Comparison of ENCODE assay signal across 11 cellular contexts in the genomic region with DNA sequence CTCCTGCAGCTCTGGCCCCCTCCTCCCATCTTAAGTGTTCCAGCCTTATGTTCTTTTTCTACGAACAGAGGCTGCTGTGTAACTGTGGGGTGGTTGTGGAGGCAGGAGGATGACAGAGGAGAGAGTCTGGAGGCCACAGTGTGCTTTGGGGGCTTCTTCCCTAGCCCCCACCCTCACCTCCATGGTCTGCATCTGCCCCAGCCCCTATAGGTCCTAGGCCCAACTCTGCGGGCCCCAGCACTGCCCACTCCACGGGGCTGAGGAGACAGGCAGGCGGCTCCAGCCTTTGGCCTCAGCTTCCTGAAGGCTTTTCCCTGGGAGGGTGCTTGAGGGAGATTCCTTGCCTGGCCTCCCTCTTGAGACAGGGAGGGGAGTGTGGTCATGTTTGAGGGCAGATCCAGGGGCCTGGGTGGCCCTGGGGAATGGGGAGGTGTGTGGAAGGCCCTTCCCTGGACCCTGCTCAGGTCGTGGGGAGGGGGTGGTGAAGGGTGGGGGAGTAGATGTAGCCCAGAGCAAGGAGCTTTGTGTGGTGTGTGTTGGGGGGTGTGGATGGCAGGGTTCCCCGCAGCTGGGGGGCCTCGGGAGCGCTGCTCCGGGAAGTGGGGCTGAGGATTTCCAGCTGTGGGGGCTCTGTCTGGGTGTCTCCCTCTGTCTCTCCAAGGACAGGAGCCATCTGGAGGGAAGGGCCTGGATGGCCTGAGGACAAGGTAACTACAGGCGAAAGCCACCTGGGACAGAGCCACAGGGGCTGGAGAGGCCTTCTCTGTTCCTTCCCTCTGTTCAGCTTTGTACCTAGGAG. TPM values are rescaled to one million over a fixed set of nuclear protein-coding genes. Genes with fewer than 3 reads are reported as not detected.
DNase-seq lines count a peak whose midpoint lies in the region; ATAC-seq, FAIRE-seq and TF ChIP-seq lines count a peak whose summit lies in the region.
"Had no signal": no experiment of that assay in that cellular context is flagged by ENCODE, and none has a peak within 500 bp of the region (broad histone marks: within the 10 kb centered on the region; RNA-seq: fewer than 3 reads in every experiment).

No MANE protein-coding gene starts in this region.

- H3K27me3 Mint-ChIP-seq in IgD-negative memory B cell = no peaks in the 10 kb centered on the region
- H3K27me3 Mint-ChIP-seq: stimulated activated naive CD8-positive, alpha-beta T cell treated with anti-CD3 and anti-CD28 coated beads, Interleukin-15, Interleukin-2, amounts not matched to agents 100 ng/mL and 50 ng/mL, for 24 hours had no signal

- H3K4me3 ChIP-seq in GM12878 (no peak overlapping the region), mucosa of stomach (ENCODE audit: low read length) (no peak overlapping the region), tibial nerve (peak overlapping the region in 3 of 4 donors; percentile 21 to 37 (median 24))
- H3K4me3 ChIP-seq: SJCRH30 had no signal

- no peak for TF ChIP-seq EP300 in GM12878 (IDR thresholded peaks at IDR 0.05; ENCODE audit: borderline replicate concordance in 1 of 2, control insufficient read depth in 1 of 2, low read depth in 2 of 2, low read length in 2 of 2)
- TF ChIP-seq EP300 in tibial nerve (IDR thresholded peaks at IDR 0.05) = no peak

- TF ChIP-seq RAD21 in GM12878 (IDR thresholded peaks at IDR 0.05; ENCODE audit: insufficient read depth, low read depth, low read length) = no peak

- H3K4me1 ChIP-seq in GM12878 (ENCODE audit: control insufficient read depth, insufficient read depth, low read length) = peaks cover 14% of the 10 kb centered on the region
- H3K4me1 ChIP-seq in mucosa of stomach (ENCODE audit: control insufficient read depth, insufficient read depth, low read length) = peaks cover 19% of the 10 kb centered on the region
- peaks cover 0 to 47% (median 32%) of the 10 kb centered on the region in 4 donors for H3K4me1 ChIP-seq in tibial nerve

- H3K36me3 ChIP-seq in GM12878 (ENCODE audit: control insufficient read depth in 2 of 2, insufficient read depth in 2 of 2, low read length in 1 of 2) = peaks cover 15 to 16% of the 10 kb centered on the region in 2 experiments
- H3K36me3 ChIP-seq in mucosa of stomach (ENCODE audit: control insufficient read depth, insufficient read depth, low read length) = peaks cover 6% of the 10 kb centered on the region
- peaks cover 0 to 48% (median 6%) of the 10 kb centered on the region in 3 donors for H3K36me3 ChIP-seq in tibial nerve

- peak overlapping the region in 2 of 4 donors; percentile 79 to 85 for H3K4me3 Mint-ChIP-seq in IgD-negative memory B cell
- H3K4me3 Mint-ChIP-seq: stimulated activated naive CD8-positive, alpha-beta T cell treated with anti-CD3 and anti-CD28 coated beads, Interleukin-15, Interleukin-2, amounts not matched to agents 100 ng/mL and 50 ng/mL, for 24 hours had no signal

- H3K36me3 Mint-ChIP-seq in IgD-negative memory B cell = peaks cover 6% of the 10 kb centered on the region
- H3K36me3 Mint-ChIP-seq in activated naive CD4-positive, alpha-beta T cell treated with anti-CD3 and anti-CD28 coated beads, Interleukin-2, amount 50 U/mL, for 72 hours = no peaks in the 10 kb centered on the region

- in situ Hi-C loops in GM12878 (cut with MboI) (loop anchor here (5.0 kb wide), 1 partner anchor 53 kb away; no protein-coding TSS in a partner anchor), GM13976 (cut with MboI; ENCODE audit: low sequenced_read_pairs, unreplicated experiment) (no loop called here)

- 91% methylated on average over 7 of the region's 10 CpGs for WGBS in GM12878 (ENCODE audit: insufficient coverage, insufficient replicate concordance, low lambda C conversion rate, missing lambda C conversion rate)
- WGBS in tibial nerve, 2 donors = 53 to 68% methylated on average over 10 of the region's 10 CpGs

- no peak overlapping the region for H3K27ac ChIP-seq in GM12878 (ENCODE audit: control insufficient read depth, insufficient read depth)
- peak overlapping the region; percentile 80 to 93 (median 86) for H3K27ac ChIP-seq in tibial nerve

- no peaks in the 10 kb centered on the region for H3K9me3 Mint-ChIP-seq in IgD-negative memory B cell
- H3K9me3 Mint-ChIP-seq in activated naive CD4-positive, alpha-beta T cell treated with anti-CD3 and anti-CD28 coated beads, Interleukin-2, amount 50 U/mL, for 72 hours = no peaks in the 10 kb centered on the region
- H3K9me3 Mint-ChIP-seq: stimulated activated naive CD8-positive, alpha-beta T cell treated with anti-CD3 and anti-CD28 coated beads, Interleukin-15, Interleukin-2, amounts not matched to agents 100 ng/mL and 50 ng/mL, for 24 hours had no signal

- H3K27ac Mint-ChIP-seq in IgD-negative memory B cell = peak overlapping the region in 2 of 3 donors; percentile 59 to 71
- H3K27ac Mint-ChIP-seq in activated naive CD4-positive, alpha-beta T cell treated with anti-CD3 and anti-CD28 coated beads, Interleukin-2, amount 50 U/mL, for 72 hours = no peak overlapping the region
- H3K27ac Mint-ChIP-seq: stimulated activated naive CD8-positive, alpha-beta T cell treated with anti-CD3 and anti-CD28 coated beads, Interleukin-15, Interleukin-2, amounts not matched to agents 100 ng/mL and 50 ng/mL, for 24 hours had no signal

- POLR2A ChIA-PET in GM12878 (lab: Charles Lee) = interaction anchor here (1.0 to 2.1 kb wide), 6 partner anchors 9 to 54 kb away, joined by 3 to 7 read pairs (median 4); partner anchors contain the start of gene ATG101

- RAD21 ChIA-PET in GM12878 (lab: Charles Lee; ENCODE audit: unreplicated experiment) = interaction anchor here (0.6 to 3.7 kb wide), 8 partner anchors 11 to 837 kb away, joined by 3 to 111 read pairs (median 7); partner anchors contain the start of genes ATG101 and NR4A1

- no peak for DNase-seq in GM12878 (ENCODE audit: low read depth, low spot score)
- DNase-seq in tibial nerve (ENCODE audit: low spot score in 2 of 2) = no peak
- no peak for DNase-seq in GM13976 (ENCODE audit: low spot score)
- DNase-seq in activated naive CD4-positive, alpha-beta T cell treated with anti-CD3 and anti-CD28 coated beads, Interleukin-2, amount 50 U/mL, for 72 hours (ENCODE audit: low spot score in 2 of 2) = no peak
- DNase-seq: activated CD4-positive, CD25-positive, alpha-beta regulatory T cell had no signal

- peak; percentile 16 for ATAC-seq in GM12878
- ATAC-seq in HG03039 (IDR thresholded peaks at IDR 0.05; ENCODE audit: unreplicated experiment) = no peak
- ATAC-seq in activated naive CD4-positive, alpha-beta T cell treated with anti-CD3 and anti-CD28 coated beads, Interleukin-2, amount 50 U/mL, for 72 hours = no peak

- H3K9ac ChIP-seq in GM12878 (ENCODE audit: control insufficient read depth, insufficient read depth, low read length) (no peak overlapping the region), mucosa of stomach (ENCODE audit: low read length) (peak overlapping the region; percentile 39)

- H3K27me3 ChIP-seq in GM12878 (replicated peaks in 1 of 2; ENCODE audit: control insufficient read depth in 2 of 2, insufficient read depth in 2 of 2, low read length in 1 of 2) (no peaks in the 10 kb centered on the region), mucosa of stomach (ENCODE audit: control insufficient read depth, insufficient read depth, low read length) (no peaks in the 10 kb centered on the region), tibial nerve (no peaks in the 10 kb centered on the region)

- H3K4me1 Mint-ChIP-seq in IgD-negative memory B cell = peaks cover 17 to 30% (median 23%) of the 10 kb centered on the region in 3 donors

- TF ChIP-seq POLR2A in GM12878 (IDR thresholded peaks at IDR 0.05; ENCODE audit: low read depth, low read length) = no peak
- no peak for TF ChIP-seq POLR2A in tibial nerve (IDR thresholded peaks at IDR 0.05)

- CTCF ChIA-PET in GM12878 (lab: Yijun Ruan, JAX) = interaction anchor here (0.6 to 13.1 kb wide), 6 partner anchors 11 to 88 kb away, joined by 3 to 622 read pairs (median 33); partner anchors contain the start of gene ATG101

- TF ChIP-seq CTCF in GM12878 (IDR thresholded peaks at IDR 0.05 in 2 of 3, conservative IDR thresholded peaks at IDR 0.05 in 1 of 3; ENCODE audit: control insufficient read depth in 2 of 3, extremely low read depth in 1 of 3, insufficient read depth in 1 of 3, low read depth in 3 of 3, low read length in 3 of 3) (no peak), tibial nerve (IDR thresholded peaks at IDR 0.05) (no peak), GM13976 (IDR thresholded peaks at IDR 0.05; ENCODE audit: borderline replicate concordance, control extremely low read depth, extremely low read depth, insufficient read depth, missing control alignments) (no peak)

- H3K79me2 ChIP-seq in GM12878 (ENCODE audit: control insufficient read depth, insufficient read depth, low read length) = no peaks in the 10 kb centered on the region

- H3K9me3 ChIP-seq in GM12878 (replicated peaks; ENCODE audit: control insufficient read depth, insufficient read depth, low read length) = no peaks in the 10 kb centered on the region
- no peaks in the 10 kb centered on the region for H3K9me3 ChIP-seq in mucosa of stomach (ENCODE audit: control insufficient read depth, low read length)
- no peaks in the 10 kb centered on the region for H3K9me3 ChIP-seq in tibial nerve
- H3K9me3 ChIP-seq: SJCRH30 had no signal

- H4K20me1 ChIP-seq in GM12878 (ENCODE audit: control insufficient read depth, insufficient read depth) = no peaks in the 10 kb centered on the region

- H2AFZ ChIP-seq in GM12878 (ENCODE audit: control insufficient read depth, low read depth, low read length) = no peak overlapping the region

- no peak for FAIRE-seq in GM12878 (lab: Jason Lieb, UNC)

- SMC1A ChIA-PET in GM12878 (lab: Charles Lee; ENCODE audit: uncharacterized antibody, unreplicated experiment) = interaction anchor here (0.9 to 12.5 kb wide), 8 partner anchors 10 to 82 kb away, joined by 3 to 322 read pairs (median 5); partner anchors contain the start of genes ATG101 and NR4A1

- BruUV-seq in GM12878 (replicated peaks; lab: Mats Ljungman, UMichigan) = no TSS peak

- intact Hi-C loops in GM12878 (cut with micrococcal nuclease; ENCODE audit: unreplicated experiment) = no loop called here

- no peak overlapping the region for H3K4me2 ChIP-seq in GM12878 (ENCODE audit: control insufficient read depth, insufficient read depth)

RNA-seq across cellular contexts. Expression of gene SMIM41, which starts 1.1 kb away (rescaled TPM):
- polyA plus RNA-seq in IgD-negative memory B cell (not detected), GM12878 (2011; rRNA removed) (not detected in 2 replicates), GM12878 (2014; fragmentation: Illumina TruSeq; extraction: Trizol) (not detected in 2 replicates), GM12878 (2014; fragmentation: Nextera tagmentation; extraction: Ambion mirVana) (not detected), GM12878 (2014; rRNA removed) (not detected in 2 replicates), GM12878 (2016; fragmentation: Nextera tagmentation; extraction: Ambion mirVana) (not detected)
- 0.27 TPM in 1 of 2 replicates, not detected in the other for total RNA-seq in GM12878 (2013; cell fraction: nucleolus; rRNA removed)
- total RNA-seq in GM12878 (2014; rRNA removed) (not detected in 2 replicates), GM12878 (2014; rRNA removed; fragmentation: Illumina TruSeq; extraction: Trizol) (not detected in 2 replicates), GM12878 (2021) (0.19 TPM in 1 of 2 replicates, not detected in the other), tibial nerve (10 to 100 TPM; 16.5 to 78.7 (median 39.3) TPM)
- polyA plus RNA-seq in GM12878 (2011; ENCODE audit: low read depth) = not detected
- not detected in 2 replicates for polyA plus RNA-seq in GM12878 (2011; cell fraction: cytosol; rRNA removed)
- not detected in 2 replicates for polyA plus RNA-seq in GM12878 (2011; cell fraction: nucleus; rRNA removed)
- polyA plus RNA-seq in GM12878 (2012) = not detected in 2 replicates
- polyA minus RNA-seq in GM12878 (2011; rRNA and poly(A)+ RNA removed) = not detected in 2 replicates
- not detected in 2 replicates for polyA minus RNA-seq in GM12878 (2011; cell fraction: cytosol; rRNA and poly(A)+ RNA removed)
- polyA minus RNA-seq in GM12878 (2011; cell fraction: nucleus; rRNA and poly(A)+ RNA removed) = 0.86 TPM in 1 of 2 replicates, not detected in the other
- total RNA-seq in activated naive CD4-positive, alpha-beta T cell treated with anti-CD3 and anti-CD28 coated beads, Interleukin-2, amount 50 U/mL, for 72 hours = not detected
- total RNA-seq: epithelial cell of proximal tubule, SJCRH30 had no signal

RNA-seq across cellular contexts. Expression of gene ATG101, which starts 10.8 kb away (rescaled TPM):
- polyA plus RNA-seq in IgD-negative memory B cell (25.4 TPM), GM12878 (2011; rRNA removed) (31.4 and 49.8 TPM in 2 replicates), GM12878 (2014; fragmentation: Illumina TruSeq; extraction: Trizol) (10.4 and 26.0 TPM in 2 replicates), GM12878 (2014; fragmentation: Nextera tagmentation; extraction: Ambion mirVana) (1 to 10 TPM; 2.7 to 5.6 TPM), GM12878 (2014; rRNA removed) (42.7 and 43.1 TPM in 2 replicates), GM12878 (2016; fragmentation: Nextera tagmentation; extraction: Ambion mirVana) (10 to 100 TPM; 34.1 to 40.5 TPM)
- total RNA-seq in GM12878 (2013; cell fraction: nucleolus; rRNA removed) = 13.7 and 15.2 TPM in 2 replicates
- total RNA-seq in GM12878 (2014; rRNA removed) (44.5 and 44.8 TPM in 2 replicates), GM12878 (2014; rRNA removed; fragmentation: Illumina TruSeq; extraction: Trizol) (21.5 and 21.9 TPM in 2 replicates), GM12878 (2021) (33.8 and 36.5 TPM in 2 replicates), tibial nerve (10 to 100 TPM; 32.6 to 49.6 (median 37.5) TPM)
- 21.8 TPM for polyA plus RNA-seq in GM12878 (2011; ENCODE audit: low read depth)
- polyA plus RNA-seq in GM12878 (2011; cell fraction: cytosol; rRNA removed) = 64.4 and 85.9 TPM in 2 replicates
- polyA plus RNA-seq in GM12878 (2011; cell fraction: nucleus; rRNA removed) = 34.2 and 44.8 TPM in 2 replicates
- polyA plus RNA-seq in GM12878 (2012) = 26.6 and 32.8 TPM in 2 replicates
- polyA minus RNA-seq in GM12878 (2011; rRNA and poly(A)+ RNA removed) = 48.9 and 54.6 TPM in 2 replicates
- polyA minus RNA-seq in GM12878 (2011; cell fraction: cytosol; rRNA and poly(A)+ RNA removed) = 9.0 and 11.8 TPM in 2 replicates
- 12.6 and 24.2 TPM in 2 replicates for polyA minus RNA-seq in GM12878 (2011; cell fraction: nucleus; rRNA and poly(A)+ RNA removed)
- total RNA-seq in activated naive CD4-positive, alpha-beta T cell treated with anti-CD3 and anti-CD28 coated beads, Interleukin-2, amount 50 U/mL, for 72 hours = 10 to 100 TPM; 28.5 to 46.8 TPM

RNA-seq across cellular contexts. Expression of gene NR4A1, which starts 29.4 kb away (rescaled TPM):
- polyA plus RNA-seq in IgD-negative memory B cell = 9.3 TPM
- total RNA-seq in GM12878 (2013; cell fraction: nucleolus; rRNA removed) = 9.2 and 12.6 TPM in 2 replicates
- total RNA-seq in GM12878 (2014; rRNA removed) = 2.4 and 4.1 TPM in 2 replicates
- total RNA-seq in GM12878 (2014; rRNA removed; fragmentation: Illumina TruSeq; extraction: Trizol) = 1.5 and 2.2 TPM in 2 replicates
- 7.9 TPM in 2 replicates for total RNA-seq in GM12878 (2021)
- polyA plus RNA-seq in GM12878 (2011; ENCODE audit: low read depth) = 1.5 TPM
- 1.3 and 2.9 TPM in 2 replicates for polyA plus RNA-seq in GM12878 (2011; rRNA removed)
- 5.8 and 7.7 TPM in 2 replicates for polyA plus RNA-seq in GM12878 (2011; cell fraction: cytosol; rRNA removed)
- polyA plus RNA-seq in GM12878 (2011; cell fraction: nucleus; rRNA removed) = 20.2 and 21.4 TPM in 2 replicates
- polyA plus RNA-seq in GM12878 (2012) = 4.3 and 15.3 TPM in 2 replicates
- 1.2 and 2.0 TPM in 2 replicates for polyA plus RNA-seq in GM12878 (2014; fragmentation: Illumina TruSeq; extraction: Trizol)
- polyA plus RNA-seq in GM12878 (2014; fragmentation: Nextera tagmentation; extraction: Ambion mirVana) = under 1 TPM in 1 of 2 experiments, not detected in 1; 0.05 TPM
- 5.9 TPM in 2 replicates for polyA plus RNA-seq in GM12878 (2014; rRNA removed)
- 1 to 10 TPM; 1.5 to 1.9 TPM for polyA plus RNA-seq in GM12878 (2016; fragmentation: Nextera tagmentation; extraction: Ambion mirVana)
- polyA minus RNA-seq in GM12878 (2011; rRNA and poly(A)+ RNA removed) = 3.7 and 8.3 TPM in 2 replicates
- 6.8 and 7.4 TPM in 2 replicates for polyA minus RNA-seq in GM12878 (2011; cell fraction: cytosol; rRNA and poly(A)+ RNA removed)
- polyA minus RNA-seq in GM12878 (2011; cell fraction: nucleus; rRNA and poly(A)+ RNA removed) = 14.4 and 17.9 TPM in 2 replicates
- total RNA-seq in tibial nerve = 1,000 to 10,000 TPM in 1 of 4 donors, 100 to 1,000 TPM in 3; 390 to 1,252 (median 718) TPM
- total RNA-seq in activated naive CD4-positive, alpha-beta T cell treated with anti-CD3 and anti-CD28 coated beads, Interleukin-2, amount 50 U/mL, for 72 hours = 10 to 100 TPM; 29.8 to 76.0 TPM

Comparison
In these comparisons a context has a peak if more than half of its experiments do, and no peak if none do; other contexts are left out.
1. H3K27ac Mint-ChIP-seq: peak in IgD-negative memory B cell (2 of 3); none in activated naive CD4-positive, alpha-beta T cell treated with anti-CD3 and anti-CD28 coated beads, Interleukin-2, amount 50 U/mL, for 72 hours (0 of 2).
2. H3K4me3 ChIP-seq: peak in tibial nerve (3 of 4); none in GM12878 (single experiment) and mucosa of stomach (single experiment).
3. RNA of gene SMIM41, which starts 1.1 kb away (total RNA-seq): 16.5 to 78.7 TPM in tibial nerve; 0.19 to 0.27 TPM in GM12878 and not detected in activated naive CD4-positive, alpha-beta T cell treated with anti-CD3 and anti-CD28 coated beads, Interleukin-2, amount 50 U/mL, for 72 hours; every median in the first group is over 10 times any median in the second.
4. RNA of gene NR4A1, which starts 29.4 kb away (total RNA-seq): 390 to 1,252 TPM in tibial nerve; 29.8 to 76.0 TPM in activated naive CD4-positive, alpha-beta T cell treated with anti-CD3 and anti-CD28 coated beads, Interleukin-2, amount 50 U/mL, for 72 hours and 1.5 to 12.6 TPM in GM12878; every median in the first group is over 4 times any median in the second.